21 cellular contexts compared by ENCODE assay signal in the genomic region with DNA sequence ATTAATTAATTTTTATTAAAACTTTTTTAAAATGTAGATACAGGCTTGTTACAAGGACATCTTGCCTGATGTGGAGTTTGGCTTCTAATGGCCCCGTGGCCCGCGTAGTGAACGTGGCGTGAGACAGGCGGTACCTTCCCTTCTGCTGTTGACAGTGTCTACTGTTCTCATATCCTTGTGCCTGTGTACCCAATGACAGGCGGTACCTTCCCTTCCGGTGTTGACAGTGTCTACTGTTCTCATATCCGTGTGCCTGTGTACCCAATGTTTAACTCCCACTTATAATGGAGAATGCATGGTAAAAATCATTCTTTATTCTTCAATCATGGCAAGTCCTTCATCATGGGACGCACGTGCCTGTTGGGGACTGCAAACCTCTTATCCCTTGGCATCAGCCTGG.
DNase-seq lines count a peak whose midpoint lies in the region; ATAC-seq and TF ChIP-seq lines count a peak whose summit lies in the region.
"Had no signal": no experiment of that assay in that cellular context is flagged by ENCODE, and none has a peak within 500 bp of the region (broad histone marks: within the 10 kb centered on the region; RNA-seq: fewer than 3 reads in every experiment).

No MANE protein-coding gene starts in this region.

- H3K27ac ChIP-seq in cingulate gyrus (ENCODE audit: low read depth, low read length): peak overlapping the region; percentile 80
- H3K27ac ChIP-seq: BLaER1, HL-60, KMS-11 had no signal

- H3K27ac Mint-ChIP-seq in type B pancreatic cell: no peak overlapping the region
- H3K27ac Mint-ChIP-seq in natural killer cell: no peak overlapping the region
- no peak overlapping the region for H3K27ac Mint-ChIP-seq in endothelial cell (ENCODE audit: unreplicated experiment)
- H3K27ac Mint-ChIP-seq: CD4-positive, alpha-beta T cell had no signal

- peak; percentile 89 for DNase-seq in NCI-H2227 treated with DMSO at 0.1 percent for 48 hours (lab: John Stamatoyannopoulos, UW)
- DNase-seq in type B pancreatic cell (ENCODE audit: extremely low spot score, unreplicated experiment): no peak
- DNase-seq in natural killer cell: no peak
- no peak for DNase-seq in endothelial cell (ENCODE audit: low spot score)
- no peak for DNase-seq in NCI-H1105 (lab: John Stamatoyannopoulos, UW)
- DNase-seq: CD4-positive, alpha-beta T cell; COR-L47; IMR-90; NCI-H1092 treated with DMSO at 0.1 percent for 48 hours; NCI-H146; NCI-H2029; NCI-H446 treated with DMSO at 0.1 percent for 48 hours; NCI-H526 treated with DMSO at 0.1 percent for 48 hours; SIG-M5 had no signal

- intact Hi-C loops in natural killer cell (cut with micrococcal nuclease): no loop called here

- H3K9me3 ChIP-seq in neuron (ENCODE audit: low read length): peaks cover 9% of the 10 kb centered on the region
- H3K9me3 ChIP-seq: BLaER1 had no signal

- H3K9me3 Mint-ChIP-seq in type B pancreatic cell (peaks cover 10% of the 10 kb centered on the region), natural killer cell (peaks cover 17 to 21% of the 10 kb centered on the region in 2 donors), endothelial cell (ENCODE audit: unreplicated experiment) (peaks cover 43% of the 10 kb centered on the region)

- H3K27me3 Mint-ChIP-seq in type B pancreatic cell (no peaks in the 10 kb centered on the region), natural killer cell (ENCODE audit: low read depth in 2 of 2) (no peaks in the 10 kb centered on the region), endothelial cell (ENCODE audit: unreplicated experiment) (peaks cover 11% of the 10 kb centered on the region)
- H3K27me3 Mint-ChIP-seq: CD4-positive, alpha-beta T cell had no signal

- H3K4me3 ChIP-seq in neuron (ENCODE audit: low read length): peak overlapping the region; percentile 5
- H3K4me3 ChIP-seq: BLaER1 had no signal

- no peaks in the 10 kb centered on the region for H3K36me3 ChIP-seq in neuron (ENCODE audit: insufficient read depth, low read length)
- H3K36me3 ChIP-seq: BLaER1 had no signal

- TF ChIP-seq CTCF in type B pancreatic cell (conservative IDR thresholded peaks at IDR 0.05): no peak
- no peak for TF ChIP-seq CTCF in natural killer cell (IDR thresholded peaks at IDR 0.05)
- TF ChIP-seq CTCF in endothelial cell (IDR thresholded peaks at IDR 0.05; ENCODE audit: unreplicated experiment): no peak

- H3K36me3 Mint-ChIP-seq in type B pancreatic cell (no peaks in the 10 kb centered on the region), natural killer cell (peaks cover 6% of the 10 kb centered on the region), endothelial cell (ENCODE audit: low read depth, unreplicated experiment) (peaks cover 10% of the 10 kb centered on the region)

- peaks cover 10% of the 10 kb centered on the region for H3K4me1 ChIP-seq in neuron (ENCODE audit: insufficient read depth, low read length)

- H2AFZ ChIP-seq in neuron (ENCODE audit: low read depth, low read length): peak overlapping the region; percentile 4

- no peak for ATAC-seq in natural killer cell
- ATAC-seq: Panc1, SK-N-SH treated with all-trans-retinoic acid at 6 μM for 48 hours had no signal

- H3K27me3 ChIP-seq in neuron (ENCODE audit: insufficient read depth, low read length): no peaks in the 10 kb centered on the region
- H3K27me3 ChIP-seq: BLaER1 had no signal

- H3K4me1 Mint-ChIP-seq in type B pancreatic cell (ENCODE audit: unreplicated experiment) (no peaks in the 10 kb centered on the region), natural killer cell (no peaks in the 10 kb centered on the region), endothelial cell (ENCODE audit: unreplicated experiment) (no peaks in the 10 kb centered on the region)

- H3K4me3 Mint-ChIP-seq in type B pancreatic cell: peak overlapping the region; percentile 45
- no peak overlapping the region for H3K4me3 Mint-ChIP-seq in natural killer cell
- no peak overlapping the region for H3K4me3 Mint-ChIP-seq in endothelial cell (ENCODE audit: unreplicated experiment)
- H3K4me3 Mint-ChIP-seq: CD4-positive, alpha-beta T cell had no signal
